In genomic region chr11:106062592-106062949, GRCh38 we compare ENCODE assay signal across 17 cellular contexts.
"Had no signal": no experiment of that assay in that cellular context is flagged by ENCODE, and none has a peak within 500 bp of the region (broad histone marks: within the 10 kb centered on the region; RNA-seq: fewer than 3 reads in every experiment).

No MANE protein-coding gene starts in this region.

- H3K27ac ChIP-seq: epithelial cell of prostate, thyroid gland had no signal

- H3K9me3 Mint-ChIP-seq: activated CD4-positive, alpha-beta T cell treated with anti-CD3 and anti-CD28 coated beads, Interleukin-2, amount 10 ng/mL, durations not matched to agents 7 days and 5 days; activated T-helper 1 cell treated with anti-CD3 and anti-CD28 coated beads, Interleukin-12 subunit alpha, Interleukin-12 subunit beta, Interleukin-2, Interleukin-4 antibody, amounts not matched to agents 30 ng/mL and 10 ng/mL and 1 ng/mL, durations not matched to agents 14 hours and 24 hours and 36 hours; brain; endodermal cell had no signal

- H3K36me3 ChIP-seq: thyroid gland had no signal

- H3K27ac Mint-ChIP-seq: activated CD4-positive, alpha-beta T cell treated with anti-CD3 and anti-CD28 coated beads, Interleukin-2, amount 10 ng/mL, durations not matched to agents 7 days and 5 days; endodermal cell had no signal

- H3K9me3 ChIP-seq: thyroid gland had no signal

- H3K4me1 ChIP-seq: thyroid gland had no signal

- H3K4me3 ChIP-seq: dorsolateral prefrontal cortex, thyroid gland had no signal

- H3K4me1 Mint-ChIP-seq: endodermal cell had no signal

- H3K27me3 ChIP-seq: dorsolateral prefrontal cortex, thyroid gland had no signal

- ATAC-seq: left ventricle myocardium superior had no signal

- H3K4me3 Mint-ChIP-seq: activated CD4-positive, alpha-beta T cell treated with anti-CD3 and anti-CD28 coated beads, Interleukin-2, amount 10 ng/mL, durations not matched to agents 7 days and 5 days; activated T-helper 1 cell treated with anti-CD3 and anti-CD28 coated beads, Interleukin-12 subunit alpha, Interleukin-12 subunit beta, Interleukin-2, Interleukin-4 antibody, amounts not matched to agents 30 ng/mL and 10 ng/mL and 1 ng/mL, durations not matched to agents 14 hours and 24 hours and 36 hours; brain; endodermal cell had no signal

- H3K27me3 Mint-ChIP-seq: activated CD4-positive, alpha-beta T cell treated with anti-CD3 and anti-CD28 coated beads, Interleukin-2, amount 10 ng/mL, durations not matched to agents 7 days and 5 days; brain had no signal

- DNase-seq: activated CD4-positive, alpha-beta T cell treated with anti-CD3 and anti-CD28 coated beads, Interleukin-2, amount 10 ng/mL, durations not matched to agents 7 days and 5 days; activated T-cell treated with anti-CD3 and anti-CD28 coated beads for 4 hours; anterior cingulate cortex; caudate nucleus; dorsolateral prefrontal cortex; endodermal cell; foreskin fibroblast; left ventricle myocardium superior; occipital lobe; posterior cingulate gyrus; stimulated activated CD8-positive, alpha-beta memory T cell treated with anti-CD3 and anti-CD28 coated beads, Interleukin-4, amount 100 ng/mL, for 48 hours; stimulated activated naive CD4-positive, alpha-beta T cell; T1000; thyroid gland had no signal
